In the genomic region with DNA sequence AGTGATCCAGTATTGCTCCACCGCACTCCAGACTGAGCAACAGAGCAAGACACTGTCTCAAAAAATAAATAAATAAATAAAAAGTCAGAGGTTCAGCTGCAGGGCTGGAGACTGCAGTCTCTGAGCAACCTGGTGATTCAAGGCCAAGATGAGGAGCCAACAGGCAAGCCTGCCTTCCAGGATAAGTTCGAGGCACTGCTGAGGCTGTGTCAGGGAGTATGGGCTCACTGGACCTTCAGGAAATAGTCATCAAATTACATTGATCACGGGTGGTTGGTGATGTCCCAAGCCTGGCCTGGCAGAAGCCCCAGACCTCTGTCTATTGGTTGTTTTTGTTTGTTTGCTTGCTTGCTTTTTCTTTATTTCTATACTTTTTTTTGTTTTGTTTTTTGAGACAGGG, we compare ENCODE assay signal across 1 cellular context.
TF ChIP-seq lines count a peak whose summit lies in the region.

No MANE protein-coding gene starts in this region.

TF ChIP-seq in GM23338, 12 proteins besides CTCF, POLR2A, EP300 and RAD21:
- TF ChIP-seq ZNF462 (CRISPR knock-in tag; IDR thresholded peaks at IDR 0.05), result no peak
- TF ChIP-seq CREB1 (CRISPR knock-in tag; IDR thresholded peaks at IDR 0.05; ENCODE audit: low read depth), result no peak
- TF ChIP-seq POLR2AphosphoS5 (IDR thresholded peaks at IDR 0.05; ENCODE audit: low read depth), result no peak
- no peak for TF ChIP-seq ZNF114 (CRISPR knock-in tag; IDR thresholded peaks at IDR 0.05)
- TF ChIP-seq STAT1 (IDR thresholded peaks at IDR 0.05; ENCODE audit: unreplicated experiment), result no peak
- TF ChIP-seq, protein P1, sequence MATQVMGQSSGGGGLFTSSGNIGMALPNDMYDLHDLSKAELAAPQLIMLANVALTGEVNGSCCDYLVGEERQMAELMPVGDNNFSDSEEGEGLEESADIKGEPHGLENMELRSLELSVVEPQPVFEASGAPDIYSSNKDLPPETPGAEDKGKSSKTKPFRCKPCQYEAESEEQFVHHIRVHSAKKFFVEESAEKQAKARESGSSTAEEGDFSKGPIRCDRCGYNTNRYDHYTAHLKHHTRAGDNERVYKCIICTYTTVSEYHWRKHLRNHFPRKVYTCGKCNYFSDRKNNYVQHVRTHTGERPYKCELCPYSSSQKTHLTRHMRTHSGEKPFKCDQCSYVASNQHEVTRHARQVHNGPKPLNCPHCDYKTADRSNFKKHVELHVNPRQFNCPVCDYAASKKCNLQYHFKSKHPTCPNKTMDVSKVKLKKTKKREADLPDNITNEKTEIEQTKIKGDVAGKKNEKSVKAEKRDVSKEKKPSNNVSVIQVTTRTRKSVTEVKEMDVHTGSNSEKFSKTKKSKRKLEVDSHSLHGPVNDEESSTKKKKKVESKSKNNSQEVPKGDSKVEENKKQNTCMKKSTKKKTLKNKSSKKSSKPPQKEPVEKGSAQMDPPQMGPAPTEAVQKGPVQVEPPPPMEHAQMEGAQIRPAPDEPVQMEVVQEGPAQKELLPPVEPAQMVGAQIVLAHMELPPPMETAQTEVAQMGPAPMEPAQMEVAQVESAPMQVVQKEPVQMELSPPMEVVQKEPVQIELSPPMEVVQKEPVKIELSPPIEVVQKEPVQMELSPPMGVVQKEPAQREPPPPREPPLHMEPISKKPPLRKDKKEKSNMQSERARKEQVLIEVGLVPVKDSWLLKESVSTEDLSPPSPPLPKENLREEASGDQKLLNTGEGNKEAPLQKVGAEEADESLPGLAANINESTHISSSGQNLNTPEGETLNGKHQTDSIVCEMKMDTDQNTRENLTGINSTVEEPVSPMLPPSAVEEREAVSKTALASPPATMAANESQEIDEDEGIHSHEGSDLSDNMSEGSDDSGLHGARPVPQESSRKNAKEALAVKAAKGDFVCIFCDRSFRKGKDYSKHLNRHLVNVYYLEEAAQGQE (IDR thresholded peaks at IDR 0.05; ENCODE audit: unreplicated experiment), result no peak
- no peak for TF ChIP-seq ZNF331 (CRISPR knock-in tag; IDR thresholded peaks at IDR 0.05; ENCODE audit: low read depth)
- TF ChIP-seq NANOG (IDR thresholded peaks at IDR 0.05; ENCODE audit: borderline replicate concordance), result no peak
- TF ChIP-seq EZH2 (IDR thresholded peaks at IDR 0.05; ENCODE audit: low read depth, unreplicated experiment), result no peak
- TF ChIP-seq JUNB (IDR thresholded peaks at IDR 0.05; ENCODE audit: unreplicated experiment), result no peak
- TF ChIP-seq EZH2phosphoT487 (IDR thresholded peaks at IDR 0.05; ENCODE audit: unreplicated experiment), result no peak
- TF ChIP-seq, protein P2, sequence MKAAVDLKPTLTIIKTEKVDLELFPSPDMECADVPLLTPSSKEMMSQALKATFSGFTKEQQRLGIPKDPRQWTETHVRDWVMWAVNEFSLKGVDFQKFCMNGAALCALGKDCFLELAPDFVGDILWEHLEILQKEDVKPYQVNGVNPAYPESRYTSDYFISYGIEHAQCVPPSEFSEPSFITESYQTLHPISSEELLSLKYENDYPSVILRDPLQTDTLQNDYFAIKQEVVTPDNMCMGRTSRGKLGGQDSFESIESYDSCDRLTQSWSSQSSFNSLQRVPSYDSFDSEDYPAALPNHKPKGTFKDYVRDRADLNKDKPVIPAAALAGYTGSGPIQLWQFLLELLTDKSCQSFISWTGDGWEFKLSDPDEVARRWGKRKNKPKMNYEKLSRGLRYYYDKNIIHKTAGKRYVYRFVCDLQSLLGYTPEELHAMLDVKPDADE (IDR thresholded peaks at IDR 0.05), result no peak
